Comparison of ENCODE assay signal across 23 cellular contexts in genomic region chr9:129400971-129401622, GRCh38.
DNase-seq lines count a peak whose midpoint lies in the region; ATAC-seq and TF ChIP-seq lines count a peak whose summit lies in the region.
"Had no signal": no experiment of that assay in that cellular context is flagged by ENCODE, and none has a peak within 500 bp of the region (broad histone marks: within the 10 kb centered on the region; RNA-seq: fewer than 3 reads in every experiment).

No MANE protein-coding gene starts in this region.

- H3K27me3 Mint-ChIP-seq in MCF 10A (ENCODE audit: insufficient read depth, unreplicated experiment) = no peaks in the 10 kb centered on the region
- H3K27me3 Mint-ChIP-seq: type B pancreatic cell had no signal

- H3K27ac ChIP-seq in breast epithelium (peak overlapping the region; percentile 62 to 85), heart right ventricle (peak overlapping the region in 8 of 10 donors; percentile 22 to 64 (median 57)), ovary (peak overlapping the region; percentile 44 to 85), vagina (peak overlapping the region; percentile 96)
- H3K27ac ChIP-seq: colonic mucosa, HL-60 had no signal

- H3K27ac Mint-ChIP-seq in MCF 10A (ENCODE audit: low read depth, unreplicated experiment) = no peak overlapping the region
- H3K27ac Mint-ChIP-seq: activated CD8-positive, alpha-beta T cell treated with anti-CD3 and anti-CD28 coated beads, Interleukin-2, amount 10 ng/mL, durations not matched to agents 7 days and 5 days; activated T-helper 1 cell treated with anti-CD3 and anti-CD28 coated beads, Interleukin-12 subunit alpha, Interleukin-12 subunit beta, Interleukin-2, Interleukin-4 antibody, amounts not matched to agents 30 ng/mL and 10 ng/mL and 1 ng/mL, durations not matched to agents 14 hours and 24 hours and 36 hours; CD8-positive, alpha-beta T cell; type B pancreatic cell had no signal

- 83 to 87% methylated on average over 17 of the region's 17 CpGs for WGBS in heart right ventricle, 2 donors
- WGBS in ovary, 3 donors = 83 to 85% (median 85%) methylated on average over 16 to 17 of the region's 17 CpGs

- H3K4me1 ChIP-seq in breast epithelium (no peaks in the 10 kb centered on the region), heart right ventricle (peaks cover 3 to 23% (median 16%) of the 10 kb centered on the region in 9 donors), ovary (ENCODE audit: insufficient read depth) (peaks cover 12% of the 10 kb centered on the region), vagina (peaks cover 50% of the 10 kb centered on the region)
- H3K4me1 ChIP-seq: colonic mucosa had no signal

- ATAC-seq in heart right ventricle (peak in 3 of 8 donors; percentile 5 to 16 (median 13)), HG02885 (IDR thresholded peaks at IDR 0.05; ENCODE audit: poor library complexity, unreplicated experiment) (no peak), HG03432 (IDR thresholded peaks at IDR 0.05; ENCODE audit: unreplicated experiment) (no peak)
- ATAC-seq: activated CD8-positive, alpha-beta T cell treated with anti-CD3 and anti-CD28 coated beads, Interleukin-2, amount 10 ng/mL, durations not matched to agents 7 days and 5 days; CD8-positive, alpha-beta T cell had no signal

- H3K4me3 ChIP-seq in breast epithelium (no peak overlapping the region), heart right ventricle (no peak overlapping the region), ovary (no peak overlapping the region), vagina (no peak overlapping the region)
- H3K4me3 ChIP-seq: colonic mucosa, Peyer's patch had no signal

- TF ChIP-seq EP300 in ovary (IDR thresholded peaks at IDR 0.05) = no peak

- H3K9me3 ChIP-seq in breast epithelium (no peaks in the 10 kb centered on the region), heart right ventricle (no peaks in the 10 kb centered on the region), ovary (no peaks in the 10 kb centered on the region), vagina (no peaks in the 10 kb centered on the region)
- H3K9me3 ChIP-seq: colonic mucosa, Peyer's patch had no signal

- H3K27me3 ChIP-seq in breast epithelium = no peaks in the 10 kb centered on the region
- H3K27me3 ChIP-seq in heart right ventricle = no peaks in the 10 kb centered on the region
- H3K27me3 ChIP-seq in ovary = no peaks in the 10 kb centered on the region
- no peaks in the 10 kb centered on the region for H3K27me3 ChIP-seq in vagina
- H3K27me3 ChIP-seq: colonic mucosa, Peyer's patch had no signal

- no peak overlapping the region for H3K4me3 Mint-ChIP-seq in MCF 10A (ENCODE audit: unreplicated experiment)
- H3K4me3 Mint-ChIP-seq: activated CD8-positive, alpha-beta T cell treated with anti-CD3 and anti-CD28 coated beads, Interleukin-2, amount 10 ng/mL, durations not matched to agents 7 days and 5 days; activated T-helper 1 cell treated with anti-CD3 and anti-CD28 coated beads, Interleukin-12 subunit alpha, Interleukin-12 subunit beta, Interleukin-2, Interleukin-4 antibody, amounts not matched to agents 30 ng/mL and 10 ng/mL and 1 ng/mL, durations not matched to agents 14 hours and 24 hours and 36 hours; CD8-positive, alpha-beta T cell; neural crest cell; type B pancreatic cell had no signal

- CTCF ChIA-PET in MCF 10A (lab: Yijun Ruan, JAX) = no interaction called here

- TF ChIP-seq CTCF in breast epithelium (IDR thresholded peaks at IDR 0.05) (no peak), MCF 10A (IDR thresholded peaks at IDR 0.05; ENCODE audit: unreplicated experiment) (no peak), heart right ventricle (IDR thresholded peaks at IDR 0.05) (no peak), ovary (IDR thresholded peaks at IDR 0.05) (no peak), vagina (IDR thresholded peaks at IDR 0.05) (no peak)

- no peaks in the 10 kb centered on the region for H3K9me3 Mint-ChIP-seq in MCF 10A (ENCODE audit: unreplicated experiment)
- H3K9me3 Mint-ChIP-seq: activated T-helper 1 cell treated with anti-CD3 and anti-CD28 coated beads, Interleukin-12 subunit alpha, Interleukin-12 subunit beta, Interleukin-2, Interleukin-4 antibody, amounts not matched to agents 30 ng/mL and 10 ng/mL and 1 ng/mL, durations not matched to agents 14 hours and 24 hours and 36 hours; CD8-positive, alpha-beta T cell; neural crest cell; type B pancreatic cell had no signal

- no TSS peak for BruUV-seq in MCF 10A (replicated peaks; lab: Mats Ljungman, UMichigan)

- TF ChIP-seq POLR2A in breast epithelium (IDR thresholded peaks at IDR 0.05) = no peak
- TF ChIP-seq POLR2A in ovary (IDR thresholded peaks at IDR 0.05) = no peak
- TF ChIP-seq POLR2A in vagina (IDR thresholded peaks at IDR 0.05) = no peak

- intact Hi-C loops in breast epithelium (cut with DNase I; ENCODE audit: low total_unique reads) = no loop called here
- intact Hi-C loops in MCF 10A (cut with micrococcal nuclease) = no loop called here
- intact Hi-C loops in heart right ventricle (cut with DNase I) = loop anchor here in 1 of 10 donors (10.0 kb wide), 1 partner anchor 214 kb away; no protein-coding TSS in a partner anchor
- intact Hi-C loops in ovary (cut with DNase I) = loop anchor here in 1 of 4 donors (5.0 kb wide), 1 partner anchor 224 kb away; the partner anchor contains the start of gene IER5L
- intact Hi-C loops in vagina (cut with DNase I) = no loop called here

- DNase-seq in breast epithelium (ENCODE audit: low spot score in 2 of 2) (no peak), MCF 10A (ENCODE audit: unreplicated experiment) (no peak), heart right ventricle (no peak), ovary (peak in 3 of 5 donors; percentile 33 to 44 (median 44)), vagina (ENCODE audit: extremely low spot score in 2 of 2) (no peak), DMS79 treated with DMSO at 0.1 percent for 48 hours (lab: John Stamatoyannopoulos, UW) (no peak)
- DNase-seq: activated CD8-positive, alpha-beta T cell treated with anti-CD3 and anti-CD28 coated beads, Interleukin-2, amount 10 ng/mL, durations not matched to agents 7 days and 5 days; amniotic stem cell; CD8-positive, alpha-beta T cell; KBM-7; mammary epithelial cell; NCI-H1105; NCI-H82; stimulated activated CD4-positive, alpha-beta T cell treated with anti-CD3 and anti-CD28 coated beads, Interleukin-4, amount 100 ng/mL, for 24 hours; stimulated activated CD8-positive, alpha-beta memory T cell treated with anti-CD3 and anti-CD28 coated beads, Interleukin-4, amount 100 ng/mL, for 48 hours had no signal

- H3K36me3 ChIP-seq in breast epithelium (no peaks in the 10 kb centered on the region), heart right ventricle (no peaks in the 10 kb centered on the region), ovary (no peaks in the 10 kb centered on the region), vagina (no peaks in the 10 kb centered on the region)
- H3K36me3 ChIP-seq: colonic mucosa, Peyer's patch had no signal

- H3K4me1 Mint-ChIP-seq in MCF 10A (ENCODE audit: insufficient read depth, unreplicated experiment) = no peaks in the 10 kb centered on the region

- H3K36me3 Mint-ChIP-seq in MCF 10A (ENCODE audit: insufficient read depth, unreplicated experiment) = no peaks in the 10 kb centered on the region
- H3K36me3 Mint-ChIP-seq: CD8-positive, alpha-beta T cell; type B pancreatic cell had no signal

- POLR2A ChIA-PET in MCF 10A (lab: Yijun Ruan, JAX) = interaction anchor here (1.0 kb wide), 1 partner anchor 94 kb away, joined by 4 read pairs; no protein-coding TSS in a partner anchor

Comparison
In these comparisons a context has a peak if more than half of its experiments do, and no peak if none do; other contexts are left out.
1. DNase-seq: peak in ovary (3 of 5); none in breast epithelium (0 of 2), MCF 10A (single experiment), heart right ventricle (0 of 2), vagina (0 of 2) and DMS79 treated with DMSO at 0.1 percent for 48 hours (single experiment).
2. Peak in every context shown above with its lines, with median percentiles within 50 percentile points of each other: H3K27ac ChIP-seq.